12 cellular contexts compared by ENCODE assay signal in the genomic region with DNA sequence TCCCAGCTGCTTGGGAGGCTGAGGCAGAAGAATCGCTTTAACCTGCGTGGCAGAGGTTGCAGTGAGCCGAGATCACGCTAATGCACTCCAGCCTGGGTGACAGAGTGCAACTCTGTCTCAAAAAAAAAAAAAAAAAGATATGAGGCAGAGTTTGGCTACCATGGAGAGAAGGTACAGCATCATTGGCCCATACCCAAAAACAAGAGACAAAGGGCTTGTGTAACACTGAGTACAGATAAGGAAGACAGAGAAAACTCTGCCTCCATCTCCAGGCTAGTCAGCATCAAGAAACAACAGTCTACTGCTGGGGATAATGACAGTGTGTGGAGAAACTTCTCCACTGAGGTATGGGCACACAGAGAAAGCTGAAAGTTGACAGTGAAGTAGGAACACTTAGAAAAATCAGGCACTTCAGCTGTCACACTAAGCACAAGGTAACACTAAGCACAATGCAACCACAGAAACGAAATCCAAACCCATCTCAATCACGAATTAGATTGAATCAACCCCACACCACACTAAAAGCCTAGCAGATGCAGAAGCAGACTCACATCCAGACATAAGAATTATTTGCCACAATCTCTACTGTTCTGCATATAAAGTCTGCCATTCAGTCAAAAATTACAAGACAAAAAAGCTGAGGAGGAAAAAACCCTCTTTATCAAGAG. TPM values are rescaled to one million over a fixed set of nuclear protein-coding genes. Genes with fewer than 3 reads are reported as not detected.
DNase-seq lines count a peak whose midpoint lies in the region; ATAC-seq, FAIRE-seq and TF ChIP-seq lines count a peak whose summit lies in the region.
"Had no signal": no experiment of that assay in that cellular context is flagged by ENCODE, and none has a peak within 500 bp of the region (broad histone marks: within the 10 kb centered on the region; RNA-seq: fewer than 3 reads in every experiment).

No MANE protein-coding gene starts in this region.

- H3K27me3 ChIP-seq in liver (ENCODE audit: control insufficient read depth in 4 of 4, insufficient read depth in 4 of 4, low read length in 3 of 4), result no peaks in the 10 kb centered on the region
- H3K27me3 ChIP-seq: BLaER1 treated with 17β-estradiol and CSF1 and Interleukin-3, amounts not matched to agents 10 nM and 100 nM had no signal

- TF ChIP-seq RAD21 in liver (IDR thresholded peaks at IDR 0.05), result peak in 1 of 2 donors; percentile 12

- no peaks in the 10 kb centered on the region for H3K36me3 ChIP-seq in liver (ENCODE audit: control insufficient read depth in 4 of 4, insufficient read depth in 3 of 4, low read depth in 1 of 4, low read length in 3 of 4)
- H3K36me3 ChIP-seq: HAP-1 had no signal

- H3K4me1 ChIP-seq in liver (ENCODE audit: control insufficient read depth in 4 of 4, insufficient read depth in 4 of 4, low read length in 3 of 4), result peaks cover 7 to 24% (median 13%) of the 10 kb centered on the region in 4 donors

- DNase-seq in AG08395 (ENCODE audit: low spot score), result peak; percentile 11
- no peak for DNase-seq in GM18507 (ENCODE audit: extremely low spot score, insufficient read length, low read depth)
- no peak for DNase-seq in caudate nucleus (lab: John Stamatoyannopoulos, UW)
- DNase-seq in GM13977 (ENCODE audit: low spot score), result no peak
- DNase-seq in NCI-H128 (lab: John Stamatoyannopoulos, UW; ENCODE audit: unreplicated experiment), result no peak
- DNase-seq in NCI-H146 (lab: John Stamatoyannopoulos, UW), result no peak
- DNase-seq: NCI-H1694 treated with DMSO at 0.1 percent for 48 hours had no signal

- no peak overlapping the region for H3K9ac ChIP-seq in liver (ENCODE audit: low read depth in 1 of 2, low read length in 2 of 2)
- H3K9ac ChIP-seq: BLaER1 treated with 17β-estradiol and CSF1 and Interleukin-3, amounts not matched to agents 10 nM and 100 nM had no signal

- peak; percentile 33 for FAIRE-seq in GM18507 (lab: Jason Lieb, UNC)
- FAIRE-seq: endothelial cell of umbilical vein had no signal

- WGBS in liver, result 60% methylated on average over 6 of the region's 6 CpGs

- ATAC-seq in HG02588 (IDR thresholded peaks at IDR 0.05; ENCODE audit: unreplicated experiment), result no peak

- H3K27ac ChIP-seq in caudate nucleus (ENCODE audit: low read depth, low read length) (peak overlapping the region; percentile 21), liver (ENCODE audit: low read depth in 1 of 2, low read length in 2 of 2) (no peak overlapping the region)
- H3K27ac ChIP-seq: BLaER1 treated with 17β-estradiol and CSF1 and Interleukin-3, amounts not matched to agents 10 nM and 100 nM had no signal

- in situ Hi-C loops in GM13977 (cut with MboI; ENCODE audit: low pct_unique_long_range_greater_than_20kb, low sequenced_read_pairs, unreplicated experiment), result no loop called here

- H3K4me3 ChIP-seq in liver (ENCODE audit: low read depth in 1 of 3, low read length in 3 of 3), result no peak overlapping the region
- H3K4me3 ChIP-seq: BLaER1 treated with 17β-estradiol and CSF1 and Interleukin-3, amounts not matched to agents 10 nM and 100 nM; HAP-1 had no signal

- H3K9me3 ChIP-seq in liver (ENCODE audit: control insufficient read depth in 4 of 4, low read length in 3 of 4), result no peaks in the 10 kb centered on the region
- H3K9me3 ChIP-seq: HAP-1 had no signal

- no peak for TF ChIP-seq CTCF in liver (IDR thresholded peaks at IDR 0.05; ENCODE audit: low read depth, low read length, missing input control)
- TF ChIP-seq CTCF in GM13977 (IDR thresholded peaks at IDR 0.05; ENCODE audit: extremely low read depth, insufficient read depth, missing control alignments), result no peak

TF ChIP-seq in liver, 16 proteins besides CTCF, POLR2A, EP300 and RAD21:
- TF ChIP-seq FOXA1 (IDR thresholded peaks at IDR 0.05) (no peak), TAF1 (conservative IDR thresholded peaks at IDR 0.05) (no peak), GABPA (IDR thresholded peaks at IDR 0.05 in 1 of 2, conservative IDR thresholded peaks at IDR 0.05 in 1 of 2) (no peak), HNF4A (conservative IDR thresholded peaks at IDR 0.05) (peak; percentile 33 to 53), NR2F2 (IDR thresholded peaks at IDR 0.05) (no peak)
- TF ChIP-seq, protein P1, sequence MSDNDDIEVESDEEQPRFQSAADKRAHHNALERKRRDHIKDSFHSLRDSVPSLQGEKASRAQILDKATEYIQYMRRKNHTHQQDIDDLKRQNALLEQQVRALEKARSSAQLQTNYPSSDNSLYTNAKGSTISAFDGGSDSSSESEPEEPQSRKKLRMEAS (IDR thresholded peaks at IDR 0.05), result no peak
- TF ChIP-seq, protein P2, sequence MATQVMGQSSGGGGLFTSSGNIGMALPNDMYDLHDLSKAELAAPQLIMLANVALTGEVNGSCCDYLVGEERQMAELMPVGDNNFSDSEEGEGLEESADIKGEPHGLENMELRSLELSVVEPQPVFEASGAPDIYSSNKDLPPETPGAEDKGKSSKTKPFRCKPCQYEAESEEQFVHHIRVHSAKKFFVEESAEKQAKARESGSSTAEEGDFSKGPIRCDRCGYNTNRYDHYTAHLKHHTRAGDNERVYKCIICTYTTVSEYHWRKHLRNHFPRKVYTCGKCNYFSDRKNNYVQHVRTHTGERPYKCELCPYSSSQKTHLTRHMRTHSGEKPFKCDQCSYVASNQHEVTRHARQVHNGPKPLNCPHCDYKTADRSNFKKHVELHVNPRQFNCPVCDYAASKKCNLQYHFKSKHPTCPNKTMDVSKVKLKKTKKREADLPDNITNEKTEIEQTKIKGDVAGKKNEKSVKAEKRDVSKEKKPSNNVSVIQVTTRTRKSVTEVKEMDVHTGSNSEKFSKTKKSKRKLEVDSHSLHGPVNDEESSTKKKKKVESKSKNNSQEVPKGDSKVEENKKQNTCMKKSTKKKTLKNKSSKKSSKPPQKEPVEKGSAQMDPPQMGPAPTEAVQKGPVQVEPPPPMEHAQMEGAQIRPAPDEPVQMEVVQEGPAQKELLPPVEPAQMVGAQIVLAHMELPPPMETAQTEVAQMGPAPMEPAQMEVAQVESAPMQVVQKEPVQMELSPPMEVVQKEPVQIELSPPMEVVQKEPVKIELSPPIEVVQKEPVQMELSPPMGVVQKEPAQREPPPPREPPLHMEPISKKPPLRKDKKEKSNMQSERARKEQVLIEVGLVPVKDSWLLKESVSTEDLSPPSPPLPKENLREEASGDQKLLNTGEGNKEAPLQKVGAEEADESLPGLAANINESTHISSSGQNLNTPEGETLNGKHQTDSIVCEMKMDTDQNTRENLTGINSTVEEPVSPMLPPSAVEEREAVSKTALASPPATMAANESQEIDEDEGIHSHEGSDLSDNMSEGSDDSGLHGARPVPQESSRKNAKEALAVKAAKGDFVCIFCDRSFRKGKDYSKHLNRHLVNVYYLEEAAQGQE (IDR thresholded peaks at IDR 0.05), result no peak
- TF ChIP-seq, protein P3, sequence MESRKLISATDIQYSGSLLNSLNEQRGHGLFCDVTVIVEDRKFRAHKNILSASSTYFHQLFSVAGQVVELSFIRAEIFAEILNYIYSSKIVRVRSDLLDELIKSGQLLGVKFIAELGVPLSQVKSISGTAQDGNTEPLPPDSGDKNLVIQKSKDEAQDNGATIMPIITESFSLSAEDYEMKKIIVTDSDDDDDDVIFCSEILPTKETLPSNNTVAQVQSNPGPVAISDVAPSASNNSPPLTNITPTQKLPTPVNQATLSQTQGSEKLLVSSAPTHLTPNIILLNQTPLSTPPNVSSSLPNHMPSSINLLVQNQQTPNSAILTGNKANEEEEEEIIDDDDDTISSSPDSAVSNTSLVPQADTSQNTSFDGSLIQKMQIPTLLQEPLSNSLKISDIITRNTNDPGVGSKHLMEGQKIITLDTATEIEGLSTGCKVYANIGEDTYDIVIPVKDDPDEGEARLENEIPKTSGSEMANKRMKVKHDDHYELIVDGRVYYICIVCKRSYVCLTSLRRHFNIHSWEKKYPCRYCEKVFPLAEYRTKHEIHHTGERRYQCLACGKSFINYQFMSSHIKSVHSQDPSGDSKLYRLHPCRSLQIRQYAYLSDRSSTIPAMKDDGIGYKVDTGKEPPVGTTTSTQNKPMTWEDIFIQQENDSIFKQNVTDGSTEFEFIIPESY (IDR thresholded peaks at IDR 0.05), result no peak
TF ChIP-seq in liver: peak in this region for 1.

RNA-seq across cellular contexts. Expression of a gene that starts 10.5 kb away (rescaled TPM):
- total RNA-seq in liver, result 10 to 100 TPM; 59.1 to 69.2 TPM
- 10 to 100 TPM; 23.6 to 26.5 TPM for polyA plus RNA-seq in liver
